ENCODE assay signal across 31 cellular contexts in genomic region chr18:24354278-24354677, GRCh38.
"Had no signal": no experiment of that assay in that cellular context is flagged by ENCODE, and none has a peak within 500 bp of the region (broad histone marks: within the 10 kb centered on the region; RNA-seq: fewer than 3 reads in every experiment).

No MANE protein-coding gene starts in this region.

- H3K4me1 Mint-ChIP-seq: activated CD4-positive, alpha-beta T cell treated with anti-CD3 and anti-CD28 coated beads for 36 hours; activated CD4-positive, alpha-beta T cell treated with anti-CD3 and anti-CD28 coated beads, Interleukin-2, amount 10 ng/mL, durations not matched to agents 24 days and 14 days; activated naive CD4-positive, alpha-beta T cell treated with anti-CD3 and anti-CD28 coated beads, Interleukin-2, amount 50 U/mL, for 24 hours; activated naive CD8-positive, alpha-beta T cell treated with anti-CD3 and anti-CD28 coated beads for 36 hours; activated naive CD8-positive, alpha-beta T cell treated with anti-CD3 and anti-CD28 coated beads, Interleukin-2, amount 50 U/mL, for 24 hours had no signal

- H3K4me3 ChIP-seq: adrenal gland, body of pancreas, esophagus muscularis mucosa, gastrocnemius medialis had no signal

- H3K36me3 Mint-ChIP-seq: activated CD4-positive, alpha-beta memory T cell treated with anti-CD3 and anti-CD28 coated beads for 36 hours; activated CD8-positive, alpha-beta memory T cell treated with anti-CD3 and anti-CD28 coated beads, Interleukin-2, amount 10 ng/mL, durations not matched to agents 7 days and 5 days; activated naive CD4-positive, alpha-beta T cell treated with anti-CD3 and anti-CD28 coated beads, Interleukin-2, amount 50 U/mL, for 24 hours; activated naive CD8-positive, alpha-beta T cell treated with anti-CD3 and anti-CD28 coated beads for 36 hours had no signal

- H3K4me3 Mint-ChIP-seq: activated CD4-positive, alpha-beta memory T cell treated with anti-CD3 and anti-CD28 coated beads for 36 hours; activated CD4-positive, alpha-beta T cell treated with anti-CD3 and anti-CD28 coated beads for 36 hours; activated CD4-positive, alpha-beta T cell treated with anti-CD3 and anti-CD28 coated beads, Interleukin-2, amount 10 ng/mL, durations not matched to agents 24 days and 14 days; activated CD8-positive, alpha-beta memory T cell treated with anti-CD3 and anti-CD28 coated beads, Interleukin-2, amount 10 ng/mL, durations not matched to agents 7 days and 5 days; activated CD8-positive, alpha-beta T cell treated with anti-CD3 and anti-CD28 coated beads, Interleukin-2, amount 10 ng/mL, durations not matched to agents 7 days and 5 days; activated naive CD4-positive, alpha-beta T cell treated with anti-CD3 and anti-CD28 coated beads for 36 hours; activated naive CD4-positive, alpha-beta T cell treated with anti-CD3 and anti-CD28 coated beads, Interleukin-2, amount 50 U/mL, for 24 hours; activated naive CD8-positive, alpha-beta T cell treated with anti-CD3 and anti-CD28 coated beads for 36 hours; activated naive CD8-positive, alpha-beta T cell treated with anti-CD3 and anti-CD28 coated beads, Interleukin-2, amount 50 U/mL, for 24 hours; activated T-helper 1 cell treated with anti-CD3 and anti-CD28 coated beads, Interleukin-12 subunit alpha, Interleukin-12 subunit beta, Interleukin-2, Interleukin-4 antibody, amounts not matched to agents 30 ng/mL and 10 ng/mL and 1 ng/mL, durations not matched to agents 14 hours and 24 hours and 36 hours; effector memory CD8-positive, alpha-beta T cell had no signal

- H3K36me3 ChIP-seq: adrenal gland, esophagus muscularis mucosa, gastrocnemius medialis had no signal

- H3K27ac ChIP-seq: adrenal gland, body of pancreas, esophagus muscularis mucosa, foreskin keratinocyte, gastrocnemius medialis had no signal

- H3K27me3 Mint-ChIP-seq: activated CD4-positive, alpha-beta memory T cell treated with anti-CD3 and anti-CD28 coated beads for 36 hours; activated CD4-positive, alpha-beta T cell treated with anti-CD3 and anti-CD28 coated beads for 36 hours; activated CD4-positive, alpha-beta T cell treated with anti-CD3 and anti-CD28 coated beads, Interleukin-2, amount 10 ng/mL, durations not matched to agents 24 days and 14 days; activated naive CD4-positive, alpha-beta T cell treated with anti-CD3 and anti-CD28 coated beads, Interleukin-2, amount 50 U/mL, for 24 hours; activated naive CD8-positive, alpha-beta T cell treated with anti-CD3 and anti-CD28 coated beads for 36 hours had no signal

- H3K27ac Mint-ChIP-seq: activated CD4-positive, alpha-beta memory T cell treated with anti-CD3 and anti-CD28 coated beads for 36 hours; activated CD4-positive, alpha-beta T cell treated with anti-CD3 and anti-CD28 coated beads for 36 hours; activated CD4-positive, alpha-beta T cell treated with anti-CD3 and anti-CD28 coated beads, Interleukin-2, amount 10 ng/mL, durations not matched to agents 24 days and 14 days; activated CD8-positive, alpha-beta memory T cell treated with anti-CD3 and anti-CD28 coated beads, Interleukin-2, amount 10 ng/mL, durations not matched to agents 7 days and 5 days; activated CD8-positive, alpha-beta T cell treated with anti-CD3 and anti-CD28 coated beads, Interleukin-2, amount 10 ng/mL, durations not matched to agents 7 days and 5 days; activated naive CD4-positive, alpha-beta T cell treated with anti-CD3 and anti-CD28 coated beads for 36 hours; activated naive CD4-positive, alpha-beta T cell treated with anti-CD3 and anti-CD28 coated beads, Interleukin-2, amount 50 U/mL, for 24 hours; activated naive CD8-positive, alpha-beta T cell treated with anti-CD3 and anti-CD28 coated beads for 36 hours; activated naive CD8-positive, alpha-beta T cell treated with anti-CD3 and anti-CD28 coated beads, Interleukin-2, amount 50 U/mL, for 24 hours; activated T-helper 1 cell treated with anti-CD3 and anti-CD28 coated beads, Interleukin-12 subunit alpha, Interleukin-12 subunit beta, Interleukin-2, Interleukin-4 antibody, amounts not matched to agents 30 ng/mL and 10 ng/mL and 1 ng/mL, durations not matched to agents 14 hours and 24 hours and 36 hours; activated T-helper 2 cell treated with anti-CD3 and anti-CD28 coated beads, Interferon-gamma antibody, Interleukin-2, Interleukin-4, amounts not matched to agents 10 μg/mL and 5 μg/mL and 100 μg/mL, durations not matched to agents 14 hours and 24 hours and 36 hours; effector memory CD8-positive, alpha-beta T cell had no signal

- H3K4me1 ChIP-seq: adrenal gland, body of pancreas, esophagus muscularis mucosa, foreskin keratinocyte, gastrocnemius medialis had no signal

- H3K9me3 Mint-ChIP-seq: activated CD4-positive, alpha-beta memory T cell treated with anti-CD3 and anti-CD28 coated beads for 36 hours; activated naive CD4-positive, alpha-beta T cell treated with anti-CD3 and anti-CD28 coated beads for 36 hours; activated naive CD4-positive, alpha-beta T cell treated with anti-CD3 and anti-CD28 coated beads, Interleukin-2, amount 50 U/mL, for 24 hours; activated naive CD8-positive, alpha-beta T cell treated with anti-CD3 and anti-CD28 coated beads, Interleukin-2, amount 50 U/mL, for 24 hours; activated T-helper 1 cell treated with anti-CD3 and anti-CD28 coated beads, Interleukin-12 subunit alpha, Interleukin-12 subunit beta, Interleukin-2, Interleukin-4 antibody, amounts not matched to agents 30 ng/mL and 10 ng/mL and 1 ng/mL, durations not matched to agents 14 hours and 24 hours and 36 hours; effector memory CD8-positive, alpha-beta T cell had no signal

- H3K27me3 ChIP-seq: adrenal gland, body of pancreas, esophagus muscularis mucosa, foreskin keratinocyte, gastrocnemius medialis had no signal

- DNase-seq: activated CD4-positive, alpha-beta memory T cell treated with anti-CD3 and anti-CD28 coated beads for 36 hours; activated CD4-positive, alpha-beta T cell treated with anti-CD3 and anti-CD28 coated beads for 36 hours; activated CD4-positive, alpha-beta T cell treated with anti-CD3 and anti-CD28 coated beads, Interleukin-2, amount 10 ng/mL, durations not matched to agents 24 days and 14 days; activated CD4-positive, CD25-positive, alpha-beta regulatory T cell; activated CD4-positive, CD25-positive, alpha-beta regulatory T cell treated with anti-CD3 and anti-CD28 coated beads, Interleukin-2, amount 50 U/mL, for 72 hours; activated CD8-positive, alpha-beta memory T cell treated with anti-CD3 and anti-CD28 coated beads, Interleukin-2, amount 10 ng/mL, durations not matched to agents 7 days and 5 days; activated CD8-positive, alpha-beta memory T cell treated with anti-CD3 and anti-CD28 coated beads, Interleukin-2, amount 50 U/mL, for 4 hours; activated CD8-positive, alpha-beta T cell treated with anti-CD3 and anti-CD28 coated beads, Interleukin-2, amount 10 ng/mL, durations not matched to agents 7 days and 5 days; activated effector memory CD4-positive, alpha-beta T cell treated with anti-CD3 and anti-CD28 coated beads, Interleukin-2, amount 50 U/mL, for 16 hours; activated naive CD4-positive, alpha-beta T cell treated with anti-CD3 and anti-CD28 coated beads for 36 hours; activated naive CD8-positive, alpha-beta T cell treated with anti-CD3 and anti-CD28 coated beads for 36 hours; activated naive CD8-positive, alpha-beta T cell treated with anti-CD3 and anti-CD28 coated beads, Interleukin-2, amount 50 U/mL, for 24 hours; activated T-cell treated with anti-CD3 and anti-CD28 coated beads, Interleukin-2, amount 50 U/mL, for 1 hour; activated T-cell treated with anti-CD3 and anti-CD28 coated beads, Interleukin-2, amount 50 U/mL, for 48 hours; adrenal gland; amygdala; aorta; body of pancreas; cortex of kidney; dermis blood vessel endothelial cell; effector CD4-positive, alpha-beta T cell; effector memory CD8-positive, alpha-beta T cell; erythroblast; foreskin keratinocyte; gastrocnemius medialis; glutamatergic neuron; T-helper 2 cell had no signal

- H3K9me3 ChIP-seq: adrenal gland, body of pancreas, esophagus muscularis mucosa, gastrocnemius medialis had no signal
